23 cellular contexts compared by ENCODE assay signal in genomic region chr12:68568878-68569569, GRCh38. TPM values are rescaled to one million over a fixed set of nuclear protein-coding genes. Genes with fewer than 3 reads are reported as not detected.
DNase-seq lines count a peak whose midpoint lies in the region; ATAC-seq lines count a peak whose summit lies in the region.
"Had no signal": no experiment of that assay in that cellular context is flagged by ENCODE, and none has a peak within 500 bp of the region (broad histone marks: within the 10 kb centered on the region; RNA-seq: fewer than 3 reads in every experiment).

No MANE protein-coding gene starts in this region.

- H3K18ac ChIP-seq in mesenchymal stem cell (ENCODE audit: low read depth in 1 of 2, low read length in 2 of 2) = no peak overlapping the region

- no peaks in the 10 kb centered on the region for H3K9me3 ChIP-seq in mesenchymal stem cell (ENCODE audit: control insufficient read depth, low read length)
- H3K9me3 ChIP-seq: gastroesophageal sphincter had no signal

- no peaks in the 10 kb centered on the region for H3K4me1 ChIP-seq in mesenchymal stem cell (ENCODE audit: control insufficient read depth, insufficient read depth, low read depth, low read length)

- WGBS in mesenchymal stem cell = 95% methylated on average over 3 of the region's 3 CpGs

- DNase-seq in DMS79 (lab: John Stamatoyannopoulos, UW) = peak; percentile 89
- DNase-seq in NCI-H187 treated with DMSO at 0.1 percent for 48 hours (lab: John Stamatoyannopoulos, UW) = peak; percentile 92
- peak; percentile 79 for DNase-seq in NCI-H774 (lab: John Stamatoyannopoulos, UW)
- DNase-seq in mesenchymal stem cell = no peak
- DNase-seq in CD1c-positive myeloid dendritic cell (ENCODE audit: extremely low spot score) = no peak
- DNase-seq in retina = no peak
- DNase-seq: activated CD4-positive, alpha-beta T cell treated with anti-CD3 and anti-CD28 coated beads for 48 hours; activated gamma-delta T cell; activated T-cell treated with anti-CD3 and anti-CD28 coated beads, Interleukin-2, amount 50 U/mL, for 24 hours; IMR-90; left cardiac atrium; mesendoderm; naive B cell; NCI-H1048; NCI-H2171; nucleus accumbens; stimulated activated CD4-positive, alpha-beta T cell treated with anti-CD3 and anti-CD28 coated beads, Interleukin-15, amount 100 ng/mL, for 24 hours; stimulated activated naive CD4-positive, alpha-beta T cell had no signal

- H3K36me3 ChIP-seq in mesenchymal stem cell (ENCODE audit: control insufficient read depth in 1 of 2, insufficient read depth in 2 of 2, low read depth in 1 of 2, low read length in 2 of 2) = no peaks in the 10 kb centered on the region
- H3K36me3 ChIP-seq: gastroesophageal sphincter had no signal

- H3K27me3 ChIP-seq in mesenchymal stem cell (ENCODE audit: control insufficient read depth in 1 of 2, insufficient read depth in 1 of 2, low read length in 2 of 2) = no peaks in the 10 kb centered on the region
- H3K27me3 ChIP-seq: gastroesophageal sphincter, hepatocyte had no signal

- peak overlapping the region; percentile 54 for H2AK5ac ChIP-seq in mesenchymal stem cell (ENCODE audit: low read length, severe bottlenecking)

- no peak overlapping the region for H4K91ac ChIP-seq in mesenchymal stem cell (ENCODE audit: low read length)

- H2BK120ac ChIP-seq in mesenchymal stem cell (ENCODE audit: low read depth, low read length) = no peak overlapping the region

- no peak overlapping the region for H3K4me2 ChIP-seq in mesenchymal stem cell (ENCODE audit: low read length, poor library complexity, severe bottlenecking)
- H3K4me2 ChIP-seq: hepatocyte had no signal

- no peak overlapping the region for H2BK12ac ChIP-seq in mesenchymal stem cell (ENCODE audit: low read length in 2 of 2)

- H3K23ac ChIP-seq in mesenchymal stem cell (ENCODE audit: low read length in 2 of 2) = no peak overlapping the region

- no peak overlapping the region for H2BK15ac ChIP-seq in mesenchymal stem cell (ENCODE audit: low read depth, poor library complexity, severe bottlenecking)

- no peak overlapping the region for H3K4me3 ChIP-seq in mesenchymal stem cell (ENCODE audit: insufficient read depth in 1 of 2, low read depth in 1 of 2, low read length in 2 of 2)
- H3K4me3 ChIP-seq: gastroesophageal sphincter, hepatocyte had no signal

- ATAC-seq in HG03378 (IDR thresholded peaks at IDR 0.05; ENCODE audit: unreplicated experiment) (no peak), GM21367 (IDR thresholded peaks at IDR 0.05; ENCODE audit: unreplicated experiment) (no peak)
- ATAC-seq: gastroesophageal sphincter, left cardiac atrium had no signal

- no peaks in the 10 kb centered on the region for H3K79me1 ChIP-seq in mesenchymal stem cell (replicated peaks; ENCODE audit: low read length, poor library complexity, severe bottlenecking)

- H3K14ac ChIP-seq in mesenchymal stem cell (ENCODE audit: low read length in 2 of 2) = no peak overlapping the region

- H3K27ac ChIP-seq in mesenchymal stem cell (ENCODE audit: low read length, poor library complexity, severe bottlenecking) = no peak overlapping the region
- H3K27ac ChIP-seq: C4-2B, gastroesophageal sphincter, hepatocyte had no signal

- no peak overlapping the region for H2AFZ ChIP-seq in mesenchymal stem cell (ENCODE audit: low read depth, low read length)
- H2AFZ ChIP-seq: hepatocyte had no signal

- no peak overlapping the region for H3K4ac ChIP-seq in mesenchymal stem cell (ENCODE audit: low read depth in 1 of 2, low read length in 2 of 2)

- H2BK5ac ChIP-seq in mesenchymal stem cell (ENCODE audit: low read depth, low read length, poor library complexity, severe bottlenecking) = no peak overlapping the region

- no peak overlapping the region for H3K9ac ChIP-seq in mesenchymal stem cell (ENCODE audit: low read length)

- no peak overlapping the region for H4K8ac ChIP-seq in mesenchymal stem cell (ENCODE audit: low read length)

RNA-seq across cellular contexts. Expression of gene RAP1B, which starts 41.7 kb away (rescaled TPM):
- polyA plus RNA-seq in mesenchymal stem cell (2013, experiment 1 of 2) = 219 TPM
- polyA plus RNA-seq in mesenchymal stem cell (2013, experiment 2 of 2) = 229 TPM

Comparison
In these comparisons a context has a peak if more than half of its experiments do, and no peak if none do; other contexts are left out.
1. DNase-seq: peak in DMS79 (single experiment), NCI-H187 treated with DMSO at 0.1 percent for 48 hours (single experiment) and NCI-H774 (single experiment); none in mesenchymal stem cell (single experiment), CD1c-positive myeloid dendritic cell (single experiment) and retina (single experiment).